Comparison of ENCODE assay signal across 1 cellular context in the genomic region with DNA sequence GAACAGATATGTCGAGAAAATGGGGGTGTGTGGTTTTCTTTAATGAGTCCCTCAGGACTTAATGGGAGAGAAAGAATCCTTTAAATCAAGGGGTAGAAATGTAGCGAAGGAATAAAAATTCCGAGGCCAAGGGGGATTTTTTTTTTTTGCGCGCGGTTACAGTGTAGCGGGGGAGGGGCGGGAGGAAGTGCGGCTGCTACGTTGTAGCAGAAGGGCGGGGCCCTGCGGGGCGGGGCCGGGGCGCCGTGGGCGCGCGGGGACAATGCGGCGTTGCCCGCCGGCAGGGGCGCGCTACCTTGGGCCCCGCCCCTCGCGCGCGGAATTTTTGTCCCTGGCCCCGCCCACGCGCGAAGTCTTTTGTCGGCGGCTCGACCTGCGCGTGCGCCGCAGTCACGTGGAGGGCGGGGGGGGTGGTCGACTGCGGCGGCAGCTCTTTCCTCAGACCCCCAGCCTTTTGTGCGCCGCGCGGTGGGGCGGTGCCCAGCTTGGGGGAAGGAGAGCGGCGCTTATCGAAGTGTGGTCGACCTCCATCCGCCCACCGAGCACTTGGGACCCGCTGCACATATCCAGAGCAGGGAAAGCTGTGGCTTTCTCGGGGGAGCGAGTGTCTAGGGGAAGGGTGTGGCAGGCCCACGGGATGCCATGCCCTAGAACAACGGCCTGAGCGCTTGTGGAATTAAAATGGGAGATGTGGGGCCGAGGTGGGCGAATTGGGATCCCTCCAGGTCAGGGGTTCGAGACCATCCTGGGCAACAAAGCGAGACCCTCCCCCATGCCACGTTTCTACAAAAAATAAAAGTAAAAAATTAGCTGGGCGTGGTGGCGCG.
TF ChIP-seq lines count a peak whose summit lies in the region.

No MANE protein-coding gene starts in this region.

TF ChIP-seq in HepG2, 621 proteins besides CTCF, POLR2A, EP300 and RAD21 (continued from another document and continues in another):
- TF ChIP-seq, protein P1, sequence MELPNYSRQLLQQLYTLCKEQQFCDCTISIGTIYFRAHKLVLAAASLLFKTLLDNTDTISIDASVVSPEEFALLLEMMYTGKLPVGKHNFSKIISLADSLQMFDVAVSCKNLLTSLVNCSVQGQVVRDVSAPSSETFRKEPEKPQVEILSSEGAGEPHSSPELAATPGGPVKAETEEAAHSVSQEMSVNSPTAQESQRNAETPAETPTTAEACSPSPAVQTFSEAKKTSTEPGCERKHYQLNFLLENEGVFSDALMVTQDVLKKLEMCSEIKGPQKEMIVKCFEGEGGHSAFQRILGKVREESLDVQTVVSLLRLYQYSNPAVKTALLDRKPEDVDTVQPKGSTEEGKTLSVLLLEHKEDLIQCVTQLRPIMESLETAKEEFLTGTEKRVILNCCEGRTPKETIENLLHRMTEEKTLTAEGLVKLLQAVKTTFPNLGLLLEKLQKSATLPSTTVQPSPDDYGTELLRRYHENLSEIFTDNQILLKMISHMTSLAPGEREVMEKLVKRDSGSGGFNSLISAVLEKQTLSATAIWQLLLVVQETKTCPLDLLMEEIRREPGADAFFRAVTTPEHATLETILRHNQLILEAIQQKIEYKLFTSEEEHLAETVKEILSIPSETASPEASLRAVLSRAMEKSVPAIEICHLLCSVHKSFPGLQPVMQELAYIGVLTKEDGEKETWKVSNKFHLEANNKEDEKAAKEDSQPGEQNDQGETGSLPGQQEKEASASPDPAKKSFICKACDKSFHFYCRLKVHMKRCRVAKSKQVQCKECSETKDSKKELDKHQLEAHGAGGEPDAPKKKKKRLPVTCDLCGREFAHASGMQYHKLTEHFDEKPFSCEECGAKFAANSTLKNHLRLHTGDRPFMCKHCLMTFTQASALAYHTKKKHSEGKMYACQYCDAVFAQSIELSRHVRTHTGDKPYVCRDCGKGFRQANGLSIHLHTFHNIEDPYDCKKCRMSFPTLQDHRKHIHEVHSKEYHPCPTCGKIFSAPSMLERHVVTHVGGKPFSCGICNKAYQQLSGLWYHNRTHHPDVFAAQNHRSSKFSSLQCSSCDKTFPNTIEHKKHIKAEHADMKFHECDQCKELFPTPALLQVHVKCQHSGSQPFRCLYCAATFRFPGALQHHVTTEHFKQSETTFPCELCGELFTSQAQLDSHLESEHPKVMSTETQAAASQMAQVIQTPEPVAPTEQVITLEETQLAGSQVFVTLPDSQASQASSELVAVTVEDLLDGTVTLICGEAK (IDR thresholded peaks at IDR 0.05): no peak
- TF ChIP-seq, protein P1 (CRISPR knock-in tag; IDR thresholded peaks at IDR 0.05): peak; percentile 50; the same call in 1 of the 2 replicates
- TF ChIP-seq NONO (IDR thresholded peaks at IDR 0.05) (no peak), NONO (CRISPR knock-in tag; conservative IDR thresholded peaks at IDR 0.05) (peak; percentile 78; the same call in 1 of the 2 replicates), ZNF496 (CRISPR knock-in tag; IDR thresholded peaks at IDR 0.05; ENCODE audit: insufficient replicate concordance) (no peak), ARNT2 (CRISPR knock-in tag; IDR thresholded peaks at IDR 0.05; ENCODE audit: low read depth) (peak; percentile 69), PAF1 (CRISPR knock-in tag; IDR thresholded peaks at IDR 0.05) (0 out of 2 replicates have a peak, but pooled peaks have one; percentile 22), SOX13 (IDR thresholded peaks at IDR 0.05) (peak; percentile 12; the same call in 1 of the 2 replicates), SOX13 (CRISPR knock-in tag; conservative IDR thresholded peaks at IDR 0.05 in 1 of 2, IDR thresholded peaks at IDR 0.05 in 1 of 2) (peak; percentile 18 to 85; a peak in 2 of 4 replicates), MED13 (CRISPR knock-in tag; IDR thresholded peaks at IDR 0.05) (peak; percentile 60; the same call in 1 of the 2 replicates), ZNF674 (CRISPR knock-in tag; IDR thresholded peaks at IDR 0.05; ENCODE audit: low read depth) (0 out of 2 replicates have a peak, but pooled peaks have one; percentile 71), MYNN (CRISPR knock-in tag; IDR thresholded peaks at IDR 0.05; ENCODE audit: low read depth) (peak; percentile 57; the same call in 1 of the 2 replicates), YEATS2 (CRISPR knock-in tag; IDR thresholded peaks at IDR 0.05; ENCODE audit: borderline replicate concordance) (peak; percentile 86), NKX3-1 (CRISPR knock-in tag; IDR thresholded peaks at IDR 0.05) (peak; percentile 80), ZNF605 (CRISPR knock-in tag; IDR thresholded peaks at IDR 0.05) (peak; percentile 63; the same call in 1 of the 2 replicates), BCL6 (CRISPR knock-in tag; IDR thresholded peaks at IDR 0.05) (0 out of 2 replicates have a peak, but pooled peaks have one; percentile 16)
- TF ChIP-seq, protein P2, sequence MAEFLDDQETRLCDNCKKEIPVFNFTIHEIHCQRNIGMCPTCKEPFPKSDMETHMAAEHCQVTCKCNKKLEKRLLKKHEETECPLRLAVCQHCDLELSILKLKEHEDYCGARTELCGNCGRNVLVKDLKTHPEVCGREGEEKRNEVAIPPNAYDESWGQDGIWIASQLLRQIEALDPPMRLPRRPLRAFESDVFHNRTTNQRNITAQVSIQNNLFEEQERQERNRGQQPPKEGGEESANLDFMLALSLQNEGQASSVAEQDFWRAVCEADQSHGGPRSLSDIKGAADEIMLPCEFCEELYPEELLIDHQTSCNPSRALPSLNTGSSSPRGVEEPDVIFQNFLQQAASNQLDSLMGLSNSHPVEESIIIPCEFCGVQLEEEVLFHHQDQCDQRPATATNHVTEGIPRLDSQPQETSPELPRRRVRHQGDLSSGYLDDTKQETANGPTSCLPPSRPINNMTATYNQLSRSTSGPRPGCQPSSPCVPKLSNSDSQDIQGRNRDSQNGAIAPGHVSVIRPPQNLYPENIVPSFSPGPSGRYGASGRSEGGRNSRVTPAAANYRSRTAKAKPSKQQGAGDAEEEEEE (CRISPR knock-in tag; IDR thresholded peaks at IDR 0.05; ENCODE audit: borderline replicate concordance): peak; percentile 80; the same call in 1 of the 2 replicates
- TF ChIP-seq, protein P3, sequence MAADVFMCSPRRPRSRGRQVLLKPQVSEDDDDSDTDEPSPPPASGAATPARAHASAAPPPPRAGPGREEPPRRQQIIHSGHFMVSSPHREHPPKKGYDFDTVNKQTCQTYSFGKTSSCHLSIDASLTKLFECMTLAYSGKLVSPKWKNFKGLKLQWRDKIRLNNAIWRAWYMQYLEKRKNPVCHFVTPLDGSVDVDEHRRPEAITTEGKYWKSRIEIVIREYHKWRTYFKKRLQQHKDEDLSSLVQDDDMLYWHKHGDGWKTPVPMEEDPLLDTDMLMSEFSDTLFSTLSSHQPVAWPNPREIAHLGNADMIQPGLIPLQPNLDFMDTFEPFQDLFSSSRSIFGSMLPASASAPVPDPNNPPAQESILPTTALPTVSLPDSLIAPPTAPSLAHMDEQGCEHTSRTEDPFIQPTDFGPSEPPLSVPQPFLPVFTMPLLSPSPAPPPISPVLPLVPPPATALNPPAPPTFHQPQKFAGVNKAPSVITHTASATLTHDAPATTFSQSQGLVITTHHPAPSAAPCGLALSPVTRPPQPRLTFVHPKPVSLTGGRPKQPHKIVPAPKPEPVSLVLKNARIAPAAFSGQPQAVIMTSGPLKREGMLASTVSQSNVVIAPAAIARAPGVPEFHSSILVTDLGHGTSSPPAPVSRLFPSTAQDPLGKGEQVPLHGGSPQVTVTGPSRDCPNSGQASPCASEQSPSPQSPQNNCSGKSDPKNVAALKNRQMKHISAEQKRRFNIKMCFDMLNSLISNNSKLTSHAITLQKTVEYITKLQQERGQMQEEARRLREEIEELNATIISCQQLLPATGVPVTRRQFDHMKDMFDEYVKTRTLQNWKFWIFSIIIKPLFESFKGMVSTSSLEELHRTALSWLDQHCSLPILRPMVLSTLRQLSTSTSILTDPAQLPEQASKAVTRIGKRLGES (CRISPR knock-in tag; IDR thresholded peaks at IDR 0.05; ENCODE audit: borderline replicate concordance): 0 out of 2 replicates have a peak, but pooled peaks have one; percentile 48
- TF ChIP-seq, protein P4, sequence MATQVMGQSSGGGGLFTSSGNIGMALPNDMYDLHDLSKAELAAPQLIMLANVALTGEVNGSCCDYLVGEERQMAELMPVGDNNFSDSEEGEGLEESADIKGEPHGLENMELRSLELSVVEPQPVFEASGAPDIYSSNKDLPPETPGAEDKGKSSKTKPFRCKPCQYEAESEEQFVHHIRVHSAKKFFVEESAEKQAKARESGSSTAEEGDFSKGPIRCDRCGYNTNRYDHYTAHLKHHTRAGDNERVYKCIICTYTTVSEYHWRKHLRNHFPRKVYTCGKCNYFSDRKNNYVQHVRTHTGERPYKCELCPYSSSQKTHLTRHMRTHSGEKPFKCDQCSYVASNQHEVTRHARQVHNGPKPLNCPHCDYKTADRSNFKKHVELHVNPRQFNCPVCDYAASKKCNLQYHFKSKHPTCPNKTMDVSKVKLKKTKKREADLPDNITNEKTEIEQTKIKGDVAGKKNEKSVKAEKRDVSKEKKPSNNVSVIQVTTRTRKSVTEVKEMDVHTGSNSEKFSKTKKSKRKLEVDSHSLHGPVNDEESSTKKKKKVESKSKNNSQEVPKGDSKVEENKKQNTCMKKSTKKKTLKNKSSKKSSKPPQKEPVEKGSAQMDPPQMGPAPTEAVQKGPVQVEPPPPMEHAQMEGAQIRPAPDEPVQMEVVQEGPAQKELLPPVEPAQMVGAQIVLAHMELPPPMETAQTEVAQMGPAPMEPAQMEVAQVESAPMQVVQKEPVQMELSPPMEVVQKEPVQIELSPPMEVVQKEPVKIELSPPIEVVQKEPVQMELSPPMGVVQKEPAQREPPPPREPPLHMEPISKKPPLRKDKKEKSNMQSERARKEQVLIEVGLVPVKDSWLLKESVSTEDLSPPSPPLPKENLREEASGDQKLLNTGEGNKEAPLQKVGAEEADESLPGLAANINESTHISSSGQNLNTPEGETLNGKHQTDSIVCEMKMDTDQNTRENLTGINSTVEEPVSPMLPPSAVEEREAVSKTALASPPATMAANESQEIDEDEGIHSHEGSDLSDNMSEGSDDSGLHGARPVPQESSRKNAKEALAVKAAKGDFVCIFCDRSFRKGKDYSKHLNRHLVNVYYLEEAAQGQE (IDR thresholded peaks at IDR 0.05; ENCODE audit: borderline replicate concordance in 1 of 2, low read depth in 1 of 2, low read length in 2 of 2): peak in 1 of 2 experiments; percentile 8; a peak in 1 of 4 replicates
- TF ChIP-seq, protein P5, sequence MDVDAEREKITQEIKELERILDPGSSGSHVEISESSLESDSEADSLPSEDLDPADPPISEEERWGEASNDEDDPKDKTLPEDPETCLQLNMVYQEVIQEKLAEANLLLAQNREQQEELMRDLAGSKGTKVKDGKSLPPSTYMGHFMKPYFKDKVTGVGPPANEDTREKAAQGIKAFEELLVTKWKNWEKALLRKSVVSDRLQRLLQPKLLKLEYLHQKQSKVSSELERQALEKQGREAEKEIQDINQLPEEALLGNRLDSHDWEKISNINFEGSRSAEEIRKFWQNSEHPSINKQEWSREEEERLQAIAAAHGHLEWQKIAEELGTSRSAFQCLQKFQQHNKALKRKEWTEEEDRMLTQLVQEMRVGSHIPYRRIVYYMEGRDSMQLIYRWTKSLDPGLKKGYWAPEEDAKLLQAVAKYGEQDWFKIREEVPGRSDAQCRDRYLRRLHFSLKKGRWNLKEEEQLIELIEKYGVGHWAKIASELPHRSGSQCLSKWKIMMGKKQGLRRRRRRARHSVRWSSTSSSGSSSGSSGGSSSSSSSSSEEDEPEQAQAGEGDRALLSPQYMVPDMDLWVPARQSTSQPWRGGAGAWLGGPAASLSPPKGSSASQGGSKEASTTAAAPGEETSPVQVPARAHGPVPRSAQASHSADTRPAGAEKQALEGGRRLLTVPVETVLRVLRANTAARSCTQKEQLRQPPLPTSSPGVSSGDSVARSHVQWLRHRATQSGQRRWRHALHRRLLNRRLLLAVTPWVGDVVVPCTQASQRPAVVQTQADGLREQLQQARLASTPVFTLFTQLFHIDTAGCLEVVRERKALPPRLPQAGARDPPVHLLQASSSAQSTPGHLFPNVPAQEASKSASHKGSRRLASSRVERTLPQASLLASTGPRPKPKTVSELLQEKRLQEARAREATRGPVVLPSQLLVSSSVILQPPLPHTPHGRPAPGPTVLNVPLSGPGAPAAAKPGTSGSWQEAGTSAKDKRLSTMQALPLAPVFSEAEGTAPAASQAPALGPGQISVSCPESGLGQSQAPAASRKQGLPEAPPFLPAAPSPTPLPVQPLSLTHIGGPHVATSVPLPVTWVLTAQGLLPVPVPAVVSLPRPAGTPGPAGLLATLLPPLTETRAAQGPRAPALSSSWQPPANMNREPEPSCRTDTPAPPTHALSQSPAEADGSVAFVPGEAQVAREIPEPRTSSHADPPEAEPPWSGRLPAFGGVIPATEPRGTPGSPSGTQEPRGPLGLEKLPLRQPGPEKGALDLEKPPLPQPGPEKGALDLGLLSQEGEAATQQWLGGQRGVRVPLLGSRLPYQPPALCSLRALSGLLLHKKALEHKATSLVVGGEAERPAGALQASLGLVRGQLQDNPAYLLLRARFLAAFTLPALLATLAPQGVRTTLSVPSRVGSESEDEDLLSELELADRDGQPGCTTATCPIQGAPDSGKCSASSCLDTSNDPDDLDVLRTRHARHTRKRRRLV (CRISPR knock-in tag; IDR thresholded peaks at IDR 0.05): 0 out of 2 replicates have a peak, but pooled peaks have one; percentile 3
